ENCODE assay signal across 2 cellular contexts in genomic region chr5:167725741-167726140, GRCh38.
TF ChIP-seq lines count a peak whose summit lies in the region.

No MANE protein-coding gene starts in this region.

TF ChIP-seq in GM23338, 12 proteins besides CTCF, POLR2A, EP300 and RAD21:
- no peak for TF ChIP-seq EZH2 (IDR thresholded peaks at IDR 0.05; ENCODE audit: low read depth, unreplicated experiment)
- TF ChIP-seq ZNF114 (CRISPR knock-in tag; IDR thresholded peaks at IDR 0.05) = no peak
- no peak for TF ChIP-seq ETS1 (IDR thresholded peaks at IDR 0.05)
- TF ChIP-seq REST (IDR thresholded peaks at IDR 0.05; ENCODE audit: unreplicated experiment) = no peak
- no peak for TF ChIP-seq POLR2AphosphoS5 (IDR thresholded peaks at IDR 0.05; ENCODE audit: low read depth)
- TF ChIP-seq CREB1 (CRISPR knock-in tag; IDR thresholded peaks at IDR 0.05; ENCODE audit: low read depth) = no peak
- no peak for TF ChIP-seq EZH2phosphoT487 (IDR thresholded peaks at IDR 0.05; ENCODE audit: unreplicated experiment)
- TF ChIP-seq JUNB (IDR thresholded peaks at IDR 0.05; ENCODE audit: unreplicated experiment) = no peak
- TF ChIP-seq ZNF462 (CRISPR knock-in tag; IDR thresholded peaks at IDR 0.05) = no peak
- TF ChIP-seq NANOG (IDR thresholded peaks at IDR 0.05; ENCODE audit: borderline replicate concordance) = no peak
- TF ChIP-seq ZNF331 (CRISPR knock-in tag; IDR thresholded peaks at IDR 0.05; ENCODE audit: low read depth) = no peak
- no peak for TF ChIP-seq STAT1 (IDR thresholded peaks at IDR 0.05; ENCODE audit: unreplicated experiment)

TF ChIP-seq in H1, 55 proteins besides CTCF, POLR2A, EP300 and RAD21:
- TF ChIP-seq CEBPB (IDR thresholded peaks at IDR 0.05; ENCODE audit: low read depth, low read length) = no peak
- TF ChIP-seq KDM4A (IDR thresholded peaks at IDR 0.05; ENCODE audit: low read depth, low read length, severe bottlenecking) = no peak
- no peak for TF ChIP-seq POLR2AphosphoS5 (IDR thresholded peaks at IDR 0.05; ENCODE audit: low read depth, low read length)
- no peak for TF ChIP-seq RNF2 (IDR thresholded peaks at IDR 0.05; ENCODE audit: borderline replicate concordance, low read depth, low read length, missing control alignments, poor library complexity, severe bottlenecking)
- TF ChIP-seq, protein P1, sequence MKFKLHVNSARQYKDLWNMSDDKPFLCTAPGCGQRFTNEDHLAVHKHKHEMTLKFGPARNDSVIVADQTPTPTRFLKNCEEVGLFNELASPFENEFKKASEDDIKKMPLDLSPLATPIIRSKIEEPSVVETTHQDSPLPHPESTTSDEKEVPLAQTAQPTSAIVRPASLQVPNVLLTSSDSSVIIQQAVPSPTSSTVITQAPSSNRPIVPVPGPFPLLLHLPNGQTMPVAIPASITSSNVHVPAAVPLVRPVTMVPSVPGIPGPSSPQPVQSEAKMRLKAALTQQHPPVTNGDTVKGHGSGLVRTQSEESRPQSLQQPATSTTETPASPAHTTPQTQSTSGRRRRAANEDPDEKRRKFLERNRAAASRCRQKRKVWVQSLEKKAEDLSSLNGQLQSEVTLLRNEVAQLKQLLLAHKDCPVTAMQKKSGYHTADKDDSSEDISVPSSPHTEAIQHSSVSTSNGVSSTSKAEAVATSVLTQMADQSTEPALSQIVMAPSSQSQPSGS (IDR thresholded peaks at IDR 0.05; ENCODE audit: low read length) = no peak
- TF ChIP-seq KDM5A (IDR thresholded peaks at IDR 0.05; ENCODE audit: low read length) = no peak
- no peak for TF ChIP-seq HDAC2 (IDR thresholded peaks at IDR 0.05; ENCODE audit: borderline replicate concordance in 1 of 2, low read depth in 2 of 2, low read length in 2 of 2)
- no peak for TF ChIP-seq NRF1 (IDR thresholded peaks at IDR 0.05; ENCODE audit: low read depth, low read length)
- TF ChIP-seq SUZ12 (IDR thresholded peaks at IDR 0.05; ENCODE audit: low read length) = no peak
- TF ChIP-seq CTBP2 (IDR thresholded peaks at IDR 0.05; ENCODE audit: borderline replicate concordance, insufficient read depth, insufficient read length, low read length) = no peak
- no peak for TF ChIP-seq KDM1A (IDR thresholded peaks at IDR 0.05; ENCODE audit: borderline replicate concordance, low read length)
- no peak for TF ChIP-seq SRF (IDR thresholded peaks at IDR 0.05; ENCODE audit: low read depth, low read length)
- TF ChIP-seq TAF1 (IDR thresholded peaks at IDR 0.05; ENCODE audit: low read depth, low read length) = no peak
- TF ChIP-seq BCL11A (IDR thresholded peaks at IDR 0.05; ENCODE audit: low read depth in 2 of 2, low read length in 2 of 2) = no peak
- TF ChIP-seq CHD2 (IDR thresholded peaks at IDR 0.05; ENCODE audit: low read length) = no peak
- no peak for TF ChIP-seq EGR1 (IDR thresholded peaks at IDR 0.05; ENCODE audit: borderline replicate concordance, low read depth, low read length)
- no peak for TF ChIP-seq ASH2L (IDR thresholded peaks at IDR 0.05; ENCODE audit: low read length)
